22 cellular contexts compared by ENCODE assay signal in the genomic region with DNA sequence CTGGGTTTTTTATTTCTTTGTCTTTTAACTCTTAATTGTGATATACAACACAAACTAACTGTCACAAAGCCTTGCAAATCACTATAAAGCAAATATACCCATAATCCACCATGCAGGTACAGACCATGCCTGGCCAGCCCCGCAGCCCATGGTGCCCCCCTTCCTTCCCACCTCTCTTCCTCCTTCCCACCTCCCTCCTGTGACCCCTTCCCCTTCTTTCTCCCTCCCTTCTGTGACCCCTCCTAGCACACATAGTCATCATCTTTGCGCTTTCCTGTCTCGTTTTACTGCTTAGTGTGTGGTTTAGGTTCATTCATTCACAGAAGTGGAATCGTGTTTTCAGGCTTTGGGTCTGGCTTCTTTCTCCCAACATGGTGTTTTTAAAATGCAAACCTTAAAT. TPM values are rescaled to one million over a fixed set of nuclear protein-coding genes. Genes with fewer than 3 reads are reported as not detected.
A peak's percentile ranks its signal among the peaks of the same experiment; 100 is the strongest.
DNase-seq lines count a peak whose midpoint lies in the region; ATAC-seq, FAIRE-seq and TF ChIP-seq lines count a peak whose summit lies in the region.
"Had no signal": no experiment of that assay in that cellular context is flagged by ENCODE, and none has a peak within 500 bp of the region (broad histone marks: within the 10 kb centered on the region; RNA-seq: fewer than 3 reads in every experiment).

No MANE protein-coding gene starts in this region.

- TF ChIP-seq CTCF in CD4-positive, alpha-beta T cell (IDR thresholded peaks at IDR 0.05) = no peak
- TF ChIP-seq CTCF in osteocyte (IDR thresholded peaks at IDR 0.05) (no peak), adrenal gland (IDR thresholded peaks at IDR 0.05) (no peak)

- TF ChIP-seq POLR2A in GM12891 (IDR thresholded peaks at IDR 0.05; ENCODE audit: low read depth, low read length) (no peak), adrenal gland (IDR thresholded peaks at IDR 0.05) (no peak)

- CTCF ChIA-PET in CD4-positive, alpha-beta T cell (lab: Charles Lee) = interaction anchor here (1.2 to 1.9 kb wide), 2 partner anchors 67 to 100 kb away, joined by 3 to 9 read pairs; no protein-coding TSS in a partner anchor
- CTCF ChIA-PET in T-cell (lab: Charles Lee) = interaction anchor here in 1 of 2 donors (1.1 kb wide), 1 partner anchor 51 kb away, joined by 3 read pairs; no protein-coding TSS in a partner anchor
- CTCF ChIA-PET in naive thymus-derived CD4-positive, alpha-beta T cell (lab: Charles Lee) = interaction anchor here (1.7 kb wide), 1 partner anchor 67 kb away, joined by 4 read pairs; no protein-coding TSS in a partner anchor

- intact Hi-C loops in CD4-positive, alpha-beta T cell (cut with DNase I, micrococcal nuclease) = no loop called here
- intact Hi-C loops in naive thymus-derived CD4-positive, alpha-beta T cell (cut with micrococcal nuclease) = loop anchor here in 1 of 2 donors (1.0 to 5.0 kb wide), 2 partner anchors 7 to 34 kb away; no protein-coding TSS in a partner anchor
- intact Hi-C loops in left colon (cut with DNase I, micrococcal nuclease) (no loop called here), adrenal gland (cut with DNase I) (no loop called here)

- peaks cover 0 to 12% (median 0%) of the 10 kb centered on the region in 3 experiments for H3K36me3 ChIP-seq in naive thymus-derived CD4-positive, alpha-beta T cell (ENCODE audit: control insufficient read depth in 2 of 3, insufficient read depth in 3 of 3, low read length in 3 of 3)
- H3K36me3 ChIP-seq in adrenal gland (replicated peaks in 1 of 2) = no peaks in the 10 kb centered on the region
- H3K36me3 ChIP-seq: MG63 had no signal

- peaks cover 93% of the 10 kb centered on the region for H3K4me1 Mint-ChIP-seq in CD4-positive, alpha-beta T cell (ENCODE audit: low read depth)
- H3K4me1 Mint-ChIP-seq in T-cell (peaks cover 74 to 83% (median 81%) of the 10 kb centered on the region in 3 donors), osteocyte (ENCODE audit: unreplicated experiment) (peaks cover 4% of the 10 kb centered on the region)
- peaks cover 52 to 95% (median 89%) of the 10 kb centered on the region in 7 donors for H3K4me1 Mint-ChIP-seq in naive thymus-derived CD4-positive, alpha-beta T cell

- H3K4me1 ChIP-seq in naive thymus-derived CD4-positive, alpha-beta T cell (ENCODE audit: control insufficient read depth in 2 of 2, insufficient read depth in 2 of 2, low read length in 2 of 2) = peaks cover 35 to 40% of the 10 kb centered on the region in 2 donors
- H3K4me1 ChIP-seq in adrenal gland (replicated peaks in 1 of 2) = peaks cover 4 to 5% of the 10 kb centered on the region in 2 donors

- peaks cover 85% of the 10 kb centered on the region for H3K36me3 Mint-ChIP-seq in CD4-positive, alpha-beta T cell (ENCODE audit: low read depth)
- H3K36me3 Mint-ChIP-seq in T-cell = peaks cover 58% of the 10 kb centered on the region
- H3K36me3 Mint-ChIP-seq in naive thymus-derived CD4-positive, alpha-beta T cell = peaks cover 5 to 54% (median 47%) of the 10 kb centered on the region in 5 donors
- H3K36me3 Mint-ChIP-seq in osteocyte (ENCODE audit: unreplicated experiment) = peaks cover 21% of the 10 kb centered on the region

- no peak overlapping the region for H3K4me3 ChIP-seq in naive thymus-derived CD4-positive, alpha-beta T cell (ENCODE audit: low read length)
- no peak overlapping the region for H3K4me3 ChIP-seq in adrenal gland
- H3K4me3 ChIP-seq: MG63 had no signal

- 87 to 94% (median 89%) methylated on average over 4 of the region's 4 CpGs for WGBS in adrenal gland, 4 donors

- no peak overlapping the region for H3K27ac ChIP-seq in CD4-positive, alpha-beta T cell (ENCODE audit: low read depth, low read length)
- H3K27ac ChIP-seq in naive thymus-derived CD4-positive, alpha-beta T cell (ENCODE audit: low read depth, low read length) = no peak overlapping the region
- no peak overlapping the region for H3K27ac ChIP-seq in adrenal gland
- H3K27ac ChIP-seq: KMS-11 had no signal

- H3K27me3 Mint-ChIP-seq in CD4-positive, alpha-beta T cell = no peaks in the 10 kb centered on the region
- H3K27me3 Mint-ChIP-seq in T-cell (no peaks in the 10 kb centered on the region), osteocyte (ENCODE audit: unreplicated experiment) (no peaks in the 10 kb centered on the region)
- H3K27me3 Mint-ChIP-seq in naive thymus-derived CD4-positive, alpha-beta T cell = no peaks in the 10 kb centered on the region

- peak overlapping the region; percentile 77 for H3K27ac Mint-ChIP-seq in CD4-positive, alpha-beta T cell
- H3K27ac Mint-ChIP-seq in T-cell (peak overlapping the region; percentile 74 to 87), osteocyte (ENCODE audit: unreplicated experiment) (no peak overlapping the region)
- H3K27ac Mint-ChIP-seq in naive thymus-derived CD4-positive, alpha-beta T cell = peak overlapping the region in 8 of 9 donors; percentile 63 to 96 (median 81)

- no peaks in the 10 kb centered on the region for H3K27me3 ChIP-seq in CD4-positive, alpha-beta T cell (ENCODE audit: control insufficient read depth, insufficient read depth, low read length)
- H3K27me3 ChIP-seq in naive thymus-derived CD4-positive, alpha-beta T cell (ENCODE audit: control insufficient read depth in 2 of 2, insufficient read depth in 2 of 2, low read length in 2 of 2) = no peaks in the 10 kb centered on the region
- no peaks in the 10 kb centered on the region for H3K27me3 ChIP-seq in adrenal gland
- H3K27me3 ChIP-seq: MG63 had no signal

- FAIRE-seq in GM12891 (lab: Jason Lieb, UNC) = peak; percentile 41
- FAIRE-seq: HepG2 had no signal

- H3K9me3 Mint-ChIP-seq in CD4-positive, alpha-beta T cell = no peaks in the 10 kb centered on the region
- H3K9me3 Mint-ChIP-seq in T-cell (no peaks in the 10 kb centered on the region), osteocyte (ENCODE audit: unreplicated experiment) (no peaks in the 10 kb centered on the region)
- H3K9me3 Mint-ChIP-seq in naive thymus-derived CD4-positive, alpha-beta T cell = peaks cover 0 to 3% (median 0%) of the 10 kb centered on the region in 11 donors

- POLR2A ChIA-PET in CD4-positive, alpha-beta T cell (lab: Charles Lee) = interaction anchor here (1.1 to 1.3 kb wide), 2 partner anchors 19 to 31 kb away, joined by 3 to 5 read pairs; no protein-coding TSS in a partner anchor
- POLR2A ChIA-PET in T-cell (lab: Charles Lee) = no interaction called here
- POLR2A ChIA-PET in naive thymus-derived CD4-positive, alpha-beta T cell (lab: Charles Lee) = interaction anchor here (0.7 to 5.4 kb wide), 5 partner anchors 9 to 66 kb away, joined by 3 to 57 read pairs (median 4); a partner anchor contains a TSS

- no peak for DNase-seq in CD4-positive, alpha-beta T cell
- DNase-seq in GM12891 (ENCODE audit: insufficient read length, low spot score) = no peak
- DNase-seq in T-cell = no peak
- no peak for DNase-seq in naive thymus-derived CD4-positive, alpha-beta T cell
- DNase-seq in osteocyte (ENCODE audit: extremely low spot score, unreplicated experiment) = no peak
- DNase-seq in left colon = no peak
- DNase-seq in adrenal gland = no peak
- DNase-seq: ACHN, AML-193, DMS79 treated with DMSO at 0.1 percent for 48 hours, GOT3, MG63, NCI-H1105 treated with DMSO at 0.1 percent for 48 hours, NCI-H1694 treated with DMSO at 0.1 percent for 48 hours, NCI-H2107, NCI-H2227 treated with DMSO at 0.1 percent for 48 hours, NCI-H524 had no signal

- no peak for ATAC-seq in CD4-positive, alpha-beta T cell (ENCODE audit: poor library complexity)
- no peak for ATAC-seq in T-cell (replicated peaks in 1 of 4)
- ATAC-seq in naive thymus-derived CD4-positive, alpha-beta T cell = no peak
- ATAC-seq in left colon = no peak
- ATAC-seq: HepG2, Panc1 had no signal

- H3K9me3 ChIP-seq in CD4-positive, alpha-beta T cell (ENCODE audit: control insufficient read depth, low read length) = no peaks in the 10 kb centered on the region
- H3K9me3 ChIP-seq in naive thymus-derived CD4-positive, alpha-beta T cell (ENCODE audit: control insufficient read depth in 2 of 3, low read length in 3 of 3) = no peaks in the 10 kb centered on the region
- H3K9me3 ChIP-seq in adrenal gland (replicated peaks in 1 of 3) = no peaks in the 10 kb centered on the region
- H3K9me3 ChIP-seq: MG63 had no signal

- H3K4me3 Mint-ChIP-seq in CD4-positive, alpha-beta T cell = no peak overlapping the region
- H3K4me3 Mint-ChIP-seq in T-cell (no peak overlapping the region), osteocyte (ENCODE audit: unreplicated experiment) (no peak overlapping the region)
- H3K4me3 Mint-ChIP-seq in naive thymus-derived CD4-positive, alpha-beta T cell = peak overlapping the region in 3 of 10 donors; percentile 2 to 34 (median 2)

TF ChIP-seq in GM12891, 5 proteins besides CTCF, POLR2A, EP300 and RAD21:
- no peak for TF ChIP-seq POU2F2 (IDR thresholded peaks at IDR 0.05; ENCODE audit: low read depth, low read length)
- TF ChIP-seq POLR2AphosphoS5 (IDR thresholded peaks at IDR 0.05; ENCODE audit: low read depth, low read length) = no peak
- TF ChIP-seq PAX5 (IDR thresholded peaks at IDR 0.05; ENCODE audit: insufficient read depth, low read length, severe bottlenecking) = no peak
- no peak for TF ChIP-seq TAF1 (IDR thresholded peaks at IDR 0.05; ENCODE audit: low read depth, low read length)
- TF ChIP-seq SPI1 (IDR thresholded peaks at IDR 0.05; ENCODE audit: low read depth, low read length) = no peak

RNA-seq across cellular contexts. Expression of a gene that starts 29.6 kb away (rescaled TPM):
- 100 to 1,000 TPM; 330 to 337 TPM for total RNA-seq in CD4-positive, alpha-beta T cell
- polyA plus RNA-seq in GM12891 (2012; ENCODE audit: low read depth, missing spikeins) = 61.8 TPM
- total RNA-seq in T-cell (100 to 1,000 TPM in 3 of 5 donors, 10 to 100 TPM in 2; 69.9 to 152 (median 100) TPM), osteocyte (0.19 TPM in 1 of 2 replicates, not detected in the other), left colon (1 to 10 TPM; 2.5 to 6.4 TPM), adrenal gland (10 to 100 TPM in 3 of 8 donors, 1 to 10 TPM in 5; 4.5 to 15.0 (median 9.2) TPM)
- total RNA-seq in naive thymus-derived CD4-positive, alpha-beta T cell = 100 to 1,000 TPM in 4 of 5 experiments, 10 to 100 TPM in 1; 26.8 to 231 (median 112) TPM
- polyA plus RNA-seq in naive thymus-derived CD4-positive, alpha-beta T cell = 100 to 1,000 TPM; 234 to 241 TPM
- 10 to 100 TPM in 1 of 3 donors, 1 to 10 TPM in 2; 4.2 to 12.8 (median 5.5) TPM for polyA plus RNA-seq in adrenal gland
- total RNA-seq: G401, HepG2, SK-MEL-5 had no signal
- polyA plus RNA-seq: HepG2 had no signal

Comparison
In these comparisons a context has a peak if more than half of its experiments do, and no peak if none do; other contexts are left out.
1. POLR2A ChIA-PET loops: an anchor here in CD4-positive, alpha-beta T cell (1.1 to 1.3 kb wide) and naive thymus-derived CD4-positive, alpha-beta T cell (0.7 to 5.4 kb wide); none called in T-cell.